ENCODE assay signal across 8 cellular contexts in genomic region chr6:149962461-149963211, GRCh38. TPM values are rescaled to one million over a fixed set of nuclear protein-coding genes. Genes with fewer than 3 reads are reported as not detected.
DNase-seq lines count a peak whose midpoint lies in the region; ATAC-seq, FAIRE-seq and TF ChIP-seq lines count a peak whose summit lies in the region.

No MANE protein-coding gene starts in this region.

- in situ Hi-C loops in brain microvascular endothelial cell (cut with HindIII; ENCODE audit: low pct_ligation_motif_present, low sequenced_read_pairs), result no loop called here

- H3K36me3 Mint-ChIP-seq in CD14-positive monocyte (peaks cover 12 to 14% of the 10 kb centered on the region in 2 donors), nephron (ENCODE audit: low read depth) (no peaks in the 10 kb centered on the region)

- 77% methylated on average over 7 of the region's 7 CpGs for WGBS in HUES64

- H3K27ac Mint-ChIP-seq in CD14-positive monocyte (peak overlapping the region in 5 of 7 donors; percentile 18 to 88 (median 79)), nephron (no peak overlapping the region)

- H3K4me1 ChIP-seq in HUES64 (ENCODE audit: insufficient read depth, low read length) (0 out of 2 replicates have a peak, but pooled peaks cover 5% of the 10 kb centered on the region), kidney (ENCODE audit: control insufficient read depth in 1 of 2, insufficient read depth in 1 of 2, low read depth in 1 of 2, low read length in 2 of 2) (peaks cover 6 to 20% of the 10 kb centered on the region in 2 donors)

- H3K9me3 ChIP-seq in HUES64 (ENCODE audit: insufficient read depth, low read depth, low read length) (no peaks in the 10 kb centered on the region), kidney (ENCODE audit: control insufficient read depth in 1 of 2, low read length in 2 of 2) (no peaks in the 10 kb centered on the region)

- intact Hi-C loops in CD14-positive monocyte (cut with micrococcal nuclease), result no loop called here
- intact Hi-C loops in kidney (cut with DNase I), result no loop called here
- intact Hi-C loops in sciatic nerve (cut with DNase I), result no loop called here

- H3K27ac ChIP-seq in HUES64 (ENCODE audit: low read depth, low read length) (no peak overlapping the region), brain microvascular endothelial cell (no peak overlapping the region), kidney (ENCODE audit: low read depth in 2 of 2, low read length in 2 of 2) (no peak overlapping the region)

- H3K4me1 Mint-ChIP-seq in CD14-positive monocyte, result peaks cover 24% of the 10 kb centered on the region
- H3K4me1 Mint-ChIP-seq in nephron, result peaks cover 22% of the 10 kb centered on the region

- no peak for FAIRE-seq in kidney (lab: Jason Lieb, UNC)

- H3K9me3 Mint-ChIP-seq in CD14-positive monocyte, result peaks cover 5 to 28% (median 22%) of the 10 kb centered on the region in 7 donors
- no peaks in the 10 kb centered on the region for H3K9me3 Mint-ChIP-seq in nephron

- H3K27me3 ChIP-seq in HUES64 (ENCODE audit: insufficient read depth, low read length) (peaks cover 95% of the 10 kb centered on the region), brain microvascular endothelial cell (replicated peaks) (peaks cover 25% of the 10 kb centered on the region)

- peaks cover 73 to 94% (median 89%) of the 10 kb centered on the region in 3 donors for H3K27me3 Mint-ChIP-seq in CD14-positive monocyte (ENCODE audit: low read depth in 3 of 3)
- H3K27me3 Mint-ChIP-seq in nephron (ENCODE audit: low read depth), result peaks cover 100% of the 10 kb centered on the region

- ATAC-seq in GM18909 (IDR thresholded peaks at IDR 0.05; ENCODE audit: poor library complexity, unreplicated experiment) (no peak), sciatic nerve (no peak)

- DNase-seq in CD14-positive monocyte (ENCODE audit: low spot score) (no peak), brain microvascular endothelial cell (no peak), kidney (no peak), NOMO-1 (lab: John Stamatoyannopoulos, UW; ENCODE audit: unreplicated experiment in 2 of 2) (no peak), sciatic nerve (ENCODE audit: low spot score) (no peak)

- TF ChIP-seq CTCF in CD14-positive monocyte (IDR thresholded peaks at IDR 0.05) (no peak), brain microvascular endothelial cell (IDR thresholded peaks at IDR 0.05; ENCODE audit: low read depth, low read length, missing control alignments) (no peak), nephron (IDR thresholded peaks at IDR 0.05; ENCODE audit: unreplicated experiment in 3 of 3) (no peak), kidney (IDR thresholded peaks at IDR 0.05; ENCODE audit: borderline replicate concordance, extremely low read depth, insufficient read depth) (no peak)

- H3K4me3 Mint-ChIP-seq in CD14-positive monocyte (peak overlapping the region; percentile 87 to 96), nephron (peak overlapping the region; percentile 87 to 91 (median 88))

- H3K9ac ChIP-seq in HUES64 (ENCODE audit: low read depth, low read length), result peak overlapping the region; percentile 82; the same call in 1 of the 2 replicates
- H3K9ac ChIP-seq in kidney (ENCODE audit: low read length in 2 of 2), result peak overlapping the region in 1 of 2 donors; percentile 19

- no peaks in the 10 kb centered on the region for H3K36me3 ChIP-seq in HUES64 (ENCODE audit: insufficient read depth, low read length)
- H3K36me3 ChIP-seq in brain microvascular endothelial cell (replicated peaks), result no peaks in the 10 kb centered on the region
- H3K36me3 ChIP-seq in kidney (ENCODE audit: control insufficient read depth in 1 of 2, insufficient read depth in 2 of 2, low read length in 2 of 2), result no peaks in the 10 kb centered on the region

- H3K4me3 ChIP-seq in HUES64 (ENCODE audit: low read length) (peak overlapping the region; percentile 83), brain microvascular endothelial cell (ENCODE audit: low read depth, low read length) (peak overlapping the region; percentile 49), kidney (ENCODE audit: low read length in 2 of 2) (peak overlapping the region in 1 of 2 donors; percentile 59)

RNA-seq across cellular contexts. Expression of gene ULBP1, which starts 1.1 kb away (rescaled TPM):
- polyA plus RNA-seq in CD14-positive monocyte (under 1 TPM; 0.06 to 0.09 TPM), kidney (ENCODE audit: insufficient read depth, low read depth, low replicate concordance) (0.47 TPM)
- polyA plus RNA-seq in HUES64 (2013, experiment 1 of 2), result 0.20 TPM
- 0.76 TPM for polyA plus RNA-seq in HUES64 (2013, experiment 2 of 2)
- total RNA-seq in kidney (0.72 TPM), sciatic nerve (not detected)

RNA-seq across cellular contexts. Expression of gene ULBP2, which starts 20.8 kb away (rescaled TPM):
- polyA plus RNA-seq in CD14-positive monocyte (under 1 TPM in 1 of 2 donors, not detected in 1; 0.31 TPM), kidney (ENCODE audit: insufficient read depth, low read depth, low replicate concordance) (2.5 TPM)
- not detected for polyA plus RNA-seq in HUES64 (2013, experiment 1 of 2)
- not detected for polyA plus RNA-seq in HUES64 (2013, experiment 2 of 2)
- total RNA-seq in kidney (1.3 TPM), sciatic nerve (0.27 TPM)

RNA-seq across cellular contexts. Expression of gene RAET1G, which starts 39.7 kb away (rescaled TPM):
- polyA plus RNA-seq in CD14-positive monocyte, result not detected
- not detected for polyA plus RNA-seq in HUES64 (2013, experiment 1 of 2)
- polyA plus RNA-seq in HUES64 (2013, experiment 2 of 2), result not detected
- total RNA-seq in kidney, result 0.41 TPM
- 1.3 TPM for polyA plus RNA-seq in kidney (ENCODE audit: insufficient read depth, low read depth, low replicate concordance)
- 0.53 TPM for total RNA-seq in sciatic nerve

Comparison
In these comparisons a context has a peak if more than half of its experiments do, and no peak if none do; other contexts are left out.
1. H3K27ac Mint-ChIP-seq: peak in CD14-positive monocyte (5 of 7); none in nephron (0 of 3).